Comparison of ENCODE assay signal across 8 cellular contexts in genomic region chr17:45061606-45062205, GRCh38. TPM values are rescaled to one million over a fixed set of nuclear protein-coding genes. Genes with fewer than 3 reads are reported as not detected.
DNase-seq lines count a peak whose midpoint lies in the region; ATAC-seq and TF ChIP-seq lines count a peak whose summit lies in the region.

No MANE protein-coding gene starts in this region.

- peak overlapping the region; percentile 100 for H3K27ac Mint-ChIP-seq in T-helper 2 cell treated with Interferon-gamma antibody and Interleukin-4, amounts not matched to agents 5 μg/mL and 100 μg/mL, for 36 hours
- peak overlapping the region; percentile 100 for H3K27ac Mint-ChIP-seq in activated naive CD8-positive, alpha-beta T cell treated with anti-CD3 and anti-CD28 coated beads, Interleukin-2, amount 10 ng/mL, durations not matched to agents 7 days and 5 days

- H3K9me3 Mint-ChIP-seq in T-helper 2 cell treated with Interferon-gamma antibody and Interleukin-4, amounts not matched to agents 5 μg/mL and 100 μg/mL, for 36 hours = no peaks in the 10 kb centered on the region
- H3K9me3 Mint-ChIP-seq in activated naive CD8-positive, alpha-beta T cell treated with anti-CD3 and anti-CD28 coated beads, Interleukin-2, amount 10 ng/mL, durations not matched to agents 7 days and 5 days = no peaks in the 10 kb centered on the region

- peak overlapping the region; percentile 93 for H3K4me3 ChIP-seq in kidney epithelial cell (ENCODE audit: low read depth, low read length)

- peak overlapping the region; percentile 50 for H3K27ac ChIP-seq in temporal lobe (ENCODE audit: low read depth, low read length)

- no peaks in the 10 kb centered on the region for H3K27me3 ChIP-seq in kidney epithelial cell (ENCODE audit: control insufficient read depth, insufficient read depth, low read length)

- DNase-seq in T-helper 2 cell treated with Interferon-gamma antibody and Interleukin-4, amounts not matched to agents 5 μg/mL and 100 μg/mL, for 36 hours (ENCODE audit: low spot score) = no peak
- DNase-seq in T-helper 2 cell (no peak), kidney epithelial cell (ENCODE audit: low read depth) (no peak), T-helper 9 cell (no peak)
- no peak for DNase-seq in activated naive CD8-positive, alpha-beta T cell treated with anti-CD3 and anti-CD28 coated beads, Interleukin-2, amount 10 ng/mL, durations not matched to agents 7 days and 5 days

- POLR2A ChIA-PET in activated naive CD8-positive, alpha-beta T cell treated with anti-CD3 and anti-CD28 coated beads, Interleukin-2, amount 10 ng/mL, durations not matched to agents 7 days and 5 days (lab: Charles Lee) = interaction anchor here (1.0 to 4.3 kb wide), 12 partner anchors 10 to 255 kb away, joined by 3 to 64 read pairs (median 4); partner anchors contain the start of genes DCAKD, EFTUD2 and MAP3K14

- H3K36me3 Mint-ChIP-seq in T-helper 2 cell treated with Interferon-gamma antibody and Interleukin-4, amounts not matched to agents 5 μg/mL and 100 μg/mL, for 36 hours (ENCODE audit: low read depth) = peaks cover 14% of the 10 kb centered on the region
- H3K36me3 Mint-ChIP-seq in activated naive CD8-positive, alpha-beta T cell treated with anti-CD3 and anti-CD28 coated beads, Interleukin-2, amount 10 ng/mL, durations not matched to agents 7 days and 5 days = peaks cover 9% of the 10 kb centered on the region

- H3K4me3 Mint-ChIP-seq in T-helper 2 cell treated with Interferon-gamma antibody and Interleukin-4, amounts not matched to agents 5 μg/mL and 100 μg/mL, for 36 hours = peak overlapping the region; percentile 94
- H3K4me3 Mint-ChIP-seq in activated naive CD8-positive, alpha-beta T cell treated with anti-CD3 and anti-CD28 coated beads, Interleukin-2, amount 10 ng/mL, durations not matched to agents 7 days and 5 days = peak overlapping the region; percentile 100

- H3K36me3 ChIP-seq in kidney epithelial cell (ENCODE audit: control insufficient read depth, insufficient read depth, low read length) = no peaks in the 10 kb centered on the region

- TF ChIP-seq CTCF in kidney epithelial cell (IDR thresholded peaks at IDR 0.05; ENCODE audit: insufficient read depth, low read length, poor library complexity, severe bottlenecking) = no peak

- peaks cover 35% of the 10 kb centered on the region for H3K4me1 Mint-ChIP-seq in T-helper 2 cell treated with Interferon-gamma antibody and Interleukin-4, amounts not matched to agents 5 μg/mL and 100 μg/mL, for 36 hours (ENCODE audit: low read depth)
- H3K4me1 Mint-ChIP-seq in activated naive CD8-positive, alpha-beta T cell treated with anti-CD3 and anti-CD28 coated beads, Interleukin-2, amount 10 ng/mL, durations not matched to agents 7 days and 5 days = peaks cover 38% of the 10 kb centered on the region

- H3K27me3 Mint-ChIP-seq in T-helper 2 cell treated with Interferon-gamma antibody and Interleukin-4, amounts not matched to agents 5 μg/mL and 100 μg/mL, for 36 hours (ENCODE audit: low read depth) = no peaks in the 10 kb centered on the region
- H3K27me3 Mint-ChIP-seq in activated naive CD8-positive, alpha-beta T cell treated with anti-CD3 and anti-CD28 coated beads, Interleukin-2, amount 10 ng/mL, durations not matched to agents 7 days and 5 days = no peaks in the 10 kb centered on the region

- ATAC-seq in activated naive CD8-positive, alpha-beta T cell treated with anti-CD3 and anti-CD28 coated beads, Interleukin-2, amount 10 ng/mL, durations not matched to agents 7 days and 5 days (ENCODE audit: low read depth) = no peak
- ATAC-seq in GM21515 (IDR thresholded peaks at IDR 0.05; ENCODE audit: unreplicated experiment) = no peak
- no peak for ATAC-seq in HG02678 (IDR thresholded peaks at IDR 0.05; ENCODE audit: unreplicated experiment)

RNA-seq across cellular contexts. Expression of gene NMT1, which starts 0.6 kb away (rescaled TPM):
- 100 to 1,000 TPM; 132 to 141 TPM for total RNA-seq in activated naive CD8-positive, alpha-beta T cell treated with anti-CD3 and anti-CD28 coated beads, Interleukin-2, amount 10 ng/mL, durations not matched to agents 7 days and 5 days
- total RNA-seq in kidney epithelial cell (68.0 and 82.0 TPM in 2 replicates), temporal lobe (26.8 TPM)

RNA-seq across cellular contexts. Expression of gene DCAKD, which starts 10.3 kb away (rescaled TPM):
- 10 to 100 TPM; 35.5 TPM for total RNA-seq in activated naive CD8-positive, alpha-beta T cell treated with anti-CD3 and anti-CD28 coated beads, Interleukin-2, amount 10 ng/mL, durations not matched to agents 7 days and 5 days
- total RNA-seq in kidney epithelial cell (61.5 and 65.9 TPM in 2 replicates), temporal lobe (36.4 TPM)
